2 cellular contexts compared by ENCODE assay signal in the genomic region with DNA sequence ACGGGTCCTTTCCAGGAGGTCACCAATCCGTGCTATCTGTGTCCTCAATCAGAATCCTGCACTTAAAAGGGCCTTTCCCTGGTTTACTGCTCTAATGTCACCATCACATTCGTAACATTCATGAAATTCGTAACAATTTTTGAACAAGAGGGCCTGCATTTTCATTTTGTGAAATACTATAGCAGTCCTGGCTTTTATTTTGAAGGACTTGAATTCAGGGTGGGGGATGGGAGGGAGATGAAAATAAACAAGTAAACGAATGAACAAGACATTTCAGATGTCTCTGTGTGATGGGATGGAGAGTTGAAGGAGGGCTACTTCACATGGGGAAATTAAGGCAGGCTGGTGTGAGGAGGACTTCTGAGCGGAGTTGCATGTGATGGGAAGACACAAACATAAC.
TF ChIP-seq lines count a peak whose summit lies in the region.

No MANE protein-coding gene starts in this region.

TF ChIP-seq in GM23338, 12 proteins besides CTCF, POLR2A, EP300 and RAD21:
- TF ChIP-seq, protein P1, sequence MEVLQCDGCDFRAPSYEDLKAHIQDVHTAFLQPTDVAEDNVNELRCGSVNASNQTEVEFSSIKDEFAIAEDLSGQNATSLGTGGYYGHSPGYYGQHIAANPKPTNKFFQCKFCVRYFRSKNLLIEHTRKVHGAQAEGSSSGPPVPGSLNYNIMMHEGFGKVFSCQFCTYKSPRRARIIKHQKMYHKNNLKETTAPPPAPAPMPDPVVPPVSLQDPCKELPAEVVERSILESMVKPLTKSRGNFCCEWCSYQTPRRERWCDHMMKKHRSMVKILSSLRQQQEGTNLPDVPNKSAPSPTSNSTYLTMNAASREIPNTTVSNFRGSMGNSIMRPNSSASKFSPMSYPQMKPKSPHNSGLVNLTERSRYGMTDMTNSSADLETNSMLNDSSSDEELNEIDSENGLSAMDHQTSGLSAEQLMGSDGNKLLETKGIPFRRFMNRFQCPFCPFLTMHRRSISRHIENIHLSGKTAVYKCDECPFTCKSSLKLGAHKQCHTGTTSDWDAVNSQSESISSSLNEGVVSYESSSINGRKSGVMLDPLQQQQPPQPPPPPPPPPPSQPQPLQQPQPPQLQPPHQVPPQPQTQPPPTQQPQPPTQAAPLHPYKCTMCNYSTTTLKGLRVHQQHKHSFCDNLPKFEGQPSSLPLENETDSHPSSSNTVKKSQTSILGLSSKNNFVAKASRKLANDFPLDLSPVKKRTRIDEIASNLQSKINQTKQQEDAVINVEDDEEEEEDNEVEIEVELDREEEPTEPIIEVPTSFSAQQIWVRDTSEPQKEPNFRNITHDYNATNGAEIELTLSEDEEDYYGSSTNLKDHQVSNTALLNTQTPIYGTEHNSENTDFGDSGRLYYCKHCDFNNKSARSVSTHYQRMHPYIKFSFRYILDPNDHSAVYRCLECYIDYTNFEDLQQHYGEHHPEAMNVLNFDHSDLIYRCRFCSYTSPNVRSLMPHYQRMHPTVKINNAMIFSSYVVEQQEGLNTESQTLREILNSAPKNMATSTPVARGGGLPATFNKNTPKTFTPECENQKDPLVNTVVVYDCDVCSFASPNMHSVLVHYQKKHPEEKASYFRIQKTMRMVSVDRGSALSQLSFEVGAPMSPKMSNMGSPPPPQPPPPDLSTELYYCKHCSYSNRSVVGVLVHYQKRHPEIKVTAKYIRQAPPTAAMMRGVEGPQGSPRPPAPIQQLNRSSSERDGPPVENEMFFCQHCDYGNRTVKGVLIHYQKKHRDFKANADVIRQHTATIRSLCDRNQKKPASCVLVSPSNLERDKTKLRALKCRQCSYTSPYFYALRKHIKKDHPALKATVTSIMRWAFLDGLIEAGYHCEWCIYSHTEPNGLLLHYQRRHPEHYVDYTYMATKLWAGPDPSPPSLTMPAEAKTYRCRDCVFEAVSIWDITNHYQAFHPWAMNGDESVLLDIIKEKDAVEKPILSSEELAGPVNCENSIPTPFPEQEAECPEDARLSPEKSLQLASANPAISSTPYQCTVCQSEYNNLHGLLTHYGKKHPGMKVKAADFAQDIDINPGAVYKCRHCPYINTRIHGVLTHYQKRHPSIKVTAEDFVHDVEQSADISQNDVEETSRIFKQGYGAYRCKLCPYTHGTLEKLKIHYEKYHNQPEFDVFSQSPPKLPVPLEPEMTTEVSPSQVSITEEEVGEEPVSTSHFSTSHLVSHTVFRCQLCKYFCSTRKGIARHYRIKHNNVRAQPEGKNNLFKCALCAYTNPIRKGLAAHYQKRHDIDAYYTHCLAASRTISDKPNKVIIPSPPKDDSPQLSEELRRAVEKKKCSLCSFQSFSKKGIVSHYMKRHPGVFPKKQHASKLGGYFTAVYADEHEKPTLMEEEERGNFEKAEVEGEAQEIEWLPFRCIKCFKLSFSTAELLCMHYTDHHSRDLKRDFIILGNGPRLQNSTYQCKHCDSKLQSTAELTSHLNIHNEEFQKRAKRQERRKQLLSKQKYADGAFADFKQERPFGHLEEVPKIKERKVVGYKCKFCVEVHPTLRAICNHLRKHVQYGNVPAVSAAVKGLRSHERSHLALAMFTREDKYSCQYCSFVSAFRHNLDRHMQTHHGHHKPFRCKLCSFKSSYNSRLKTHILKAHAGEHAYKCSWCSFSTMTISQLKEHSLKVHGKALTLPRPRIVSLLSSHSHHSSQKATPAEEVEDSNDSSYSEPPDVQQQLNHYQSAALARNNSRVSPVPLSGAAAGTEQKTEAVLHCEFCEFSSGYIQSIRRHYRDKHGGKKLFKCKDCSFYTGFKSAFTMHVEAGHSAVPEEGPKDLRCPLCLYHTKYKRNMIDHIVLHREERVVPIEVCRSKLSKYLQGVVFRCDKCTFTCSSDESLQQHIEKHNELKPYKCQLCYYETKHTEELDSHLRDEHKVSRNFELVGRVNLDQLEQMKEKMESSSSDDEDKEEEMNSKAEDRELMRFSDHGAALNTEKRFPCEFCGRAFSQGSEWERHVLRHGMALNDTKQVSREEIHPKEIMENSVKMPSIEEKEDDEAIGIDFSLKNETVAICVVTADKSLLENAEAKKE (CRISPR knock-in tag; IDR thresholded peaks at IDR 0.05) = no peak
- TF ChIP-seq, protein P2, sequence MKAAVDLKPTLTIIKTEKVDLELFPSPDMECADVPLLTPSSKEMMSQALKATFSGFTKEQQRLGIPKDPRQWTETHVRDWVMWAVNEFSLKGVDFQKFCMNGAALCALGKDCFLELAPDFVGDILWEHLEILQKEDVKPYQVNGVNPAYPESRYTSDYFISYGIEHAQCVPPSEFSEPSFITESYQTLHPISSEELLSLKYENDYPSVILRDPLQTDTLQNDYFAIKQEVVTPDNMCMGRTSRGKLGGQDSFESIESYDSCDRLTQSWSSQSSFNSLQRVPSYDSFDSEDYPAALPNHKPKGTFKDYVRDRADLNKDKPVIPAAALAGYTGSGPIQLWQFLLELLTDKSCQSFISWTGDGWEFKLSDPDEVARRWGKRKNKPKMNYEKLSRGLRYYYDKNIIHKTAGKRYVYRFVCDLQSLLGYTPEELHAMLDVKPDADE (IDR thresholded peaks at IDR 0.05) = no peak
- no peak for TF ChIP-seq CREB1 (CRISPR knock-in tag; IDR thresholded peaks at IDR 0.05; ENCODE audit: low read depth)
- no peak for TF ChIP-seq POLR2AphosphoS5 (IDR thresholded peaks at IDR 0.05; ENCODE audit: low read depth)
- no peak for TF ChIP-seq ZNF331 (CRISPR knock-in tag; IDR thresholded peaks at IDR 0.05; ENCODE audit: low read depth)
- no peak for TF ChIP-seq EZH2phosphoT487 (IDR thresholded peaks at IDR 0.05; ENCODE audit: unreplicated experiment)
- no peak for TF ChIP-seq ZNF114 (CRISPR knock-in tag; IDR thresholded peaks at IDR 0.05)
- TF ChIP-seq, protein P3, sequence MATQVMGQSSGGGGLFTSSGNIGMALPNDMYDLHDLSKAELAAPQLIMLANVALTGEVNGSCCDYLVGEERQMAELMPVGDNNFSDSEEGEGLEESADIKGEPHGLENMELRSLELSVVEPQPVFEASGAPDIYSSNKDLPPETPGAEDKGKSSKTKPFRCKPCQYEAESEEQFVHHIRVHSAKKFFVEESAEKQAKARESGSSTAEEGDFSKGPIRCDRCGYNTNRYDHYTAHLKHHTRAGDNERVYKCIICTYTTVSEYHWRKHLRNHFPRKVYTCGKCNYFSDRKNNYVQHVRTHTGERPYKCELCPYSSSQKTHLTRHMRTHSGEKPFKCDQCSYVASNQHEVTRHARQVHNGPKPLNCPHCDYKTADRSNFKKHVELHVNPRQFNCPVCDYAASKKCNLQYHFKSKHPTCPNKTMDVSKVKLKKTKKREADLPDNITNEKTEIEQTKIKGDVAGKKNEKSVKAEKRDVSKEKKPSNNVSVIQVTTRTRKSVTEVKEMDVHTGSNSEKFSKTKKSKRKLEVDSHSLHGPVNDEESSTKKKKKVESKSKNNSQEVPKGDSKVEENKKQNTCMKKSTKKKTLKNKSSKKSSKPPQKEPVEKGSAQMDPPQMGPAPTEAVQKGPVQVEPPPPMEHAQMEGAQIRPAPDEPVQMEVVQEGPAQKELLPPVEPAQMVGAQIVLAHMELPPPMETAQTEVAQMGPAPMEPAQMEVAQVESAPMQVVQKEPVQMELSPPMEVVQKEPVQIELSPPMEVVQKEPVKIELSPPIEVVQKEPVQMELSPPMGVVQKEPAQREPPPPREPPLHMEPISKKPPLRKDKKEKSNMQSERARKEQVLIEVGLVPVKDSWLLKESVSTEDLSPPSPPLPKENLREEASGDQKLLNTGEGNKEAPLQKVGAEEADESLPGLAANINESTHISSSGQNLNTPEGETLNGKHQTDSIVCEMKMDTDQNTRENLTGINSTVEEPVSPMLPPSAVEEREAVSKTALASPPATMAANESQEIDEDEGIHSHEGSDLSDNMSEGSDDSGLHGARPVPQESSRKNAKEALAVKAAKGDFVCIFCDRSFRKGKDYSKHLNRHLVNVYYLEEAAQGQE (IDR thresholded peaks at IDR 0.05; ENCODE audit: unreplicated experiment) = no peak

TF ChIP-seq in K562, 482 proteins besides CTCF, POLR2A, EP300 and RAD21:
- TF ChIP-seq MYNN (IDR thresholded peaks at IDR 0.05) (0 out of 2 replicates have a peak, but pooled peaks have one; percentile 78), MYNN (CRISPR knock-in tag; IDR thresholded peaks at IDR 0.05) (no peak), ZNF3 (CRISPR knock-in tag; IDR thresholded peaks at IDR 0.05) (no peak)
